ENCODE assay signal across 27 cellular contexts in the genomic region with DNA sequence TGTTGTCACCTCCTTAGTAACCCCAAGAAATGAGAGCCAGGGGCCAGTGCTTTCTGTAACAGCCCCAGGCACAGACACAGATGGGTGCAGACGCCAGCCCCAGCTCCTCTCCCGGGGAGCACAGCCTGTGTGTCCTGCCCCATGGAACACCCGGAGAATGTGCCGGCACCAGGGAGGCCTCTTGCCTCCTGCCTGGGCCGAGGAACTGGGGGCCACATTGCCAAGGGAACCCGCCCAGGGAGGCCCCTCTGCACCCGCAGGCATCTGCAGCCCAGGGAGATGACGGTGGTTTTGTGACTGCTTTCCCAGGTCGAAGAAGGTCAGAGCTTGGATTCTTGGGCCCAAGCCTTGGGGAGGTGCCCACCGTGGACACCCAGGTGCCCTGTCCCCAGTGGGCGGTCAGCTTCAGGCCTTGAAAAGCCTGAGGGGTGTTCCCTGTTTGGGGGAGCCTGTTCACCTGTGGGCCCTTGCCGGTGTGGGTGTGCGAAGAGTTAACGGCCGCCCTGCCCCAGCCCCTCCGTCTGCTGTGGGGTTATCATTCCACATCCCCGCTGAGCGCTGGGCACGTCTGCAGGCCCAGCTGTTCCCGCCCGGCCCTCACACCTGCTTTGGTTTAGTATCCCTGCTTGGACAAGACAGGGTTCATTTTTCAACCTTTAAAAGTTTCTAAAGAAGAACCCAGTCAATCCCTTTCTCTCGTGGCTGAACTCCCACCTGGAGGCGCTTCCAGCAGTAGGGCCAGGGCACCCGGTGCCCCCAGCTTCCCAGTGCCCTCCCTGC.
"Had no signal": no experiment of that assay in that cellular context is flagged by ENCODE, and none has a peak within 500 bp of the region (broad histone marks: within the 10 kb centered on the region; RNA-seq: fewer than 3 reads in every experiment).

No MANE protein-coding gene starts in this region.

- H3K36me3 Mint-ChIP-seq: activated naive CD8-positive, alpha-beta T cell treated with anti-CD3 and anti-CD28 coated beads, Interleukin-2, amount 10 ng/mL, durations not matched to agents 7 days and 5 days had no signal

- ATAC-seq: activated CD8-positive, alpha-beta T cell treated with anti-CD3 and anti-CD28 coated beads, Interleukin-2, amount 10 ng/mL, durations not matched to agents 7 days and 5 days; SK-N-SH treated with all-trans-retinoic acid at 6 μM for 48 hours; WTC11 had no signal

- H3K27ac ChIP-seq: adrenal gland, SJSA1 had no signal

- H3K4me1 Mint-ChIP-seq: activated naive CD8-positive, alpha-beta T cell treated with anti-CD3 and anti-CD28 coated beads, Interleukin-2, amount 10 ng/mL, durations not matched to agents 7 days and 5 days; WTC11 had no signal

- H3K27me3 ChIP-seq: adrenal gland, MG63, SJSA1 had no signal

- H3K9me3 ChIP-seq: adrenal gland, MG63, SJSA1 had no signal

- DNase-seq: activated CD4-positive, alpha-beta T cell treated with anti-CD3 and anti-CD28 coated beads for 48 hours; activated CD4-positive, alpha-beta T cell treated with anti-CD3 and anti-CD28 coated beads, Interleukin-2, amount 50 U/mL, for 4 hours; activated CD4-positive, CD25-positive, alpha-beta regulatory T cell treated with anti-CD3 and anti-CD28 coated beads, Interleukin-2, amount 50 U/mL, for 72 hours; activated CD8-positive, alpha-beta memory T cell treated with anti-CD3 and anti-CD28 coated beads, Interleukin-2, amount 50 U/mL, for 48 hours; activated CD8-positive, alpha-beta T cell treated with anti-CD3 and anti-CD28 coated beads, Interleukin-2, amount 10 ng/mL, durations not matched to agents 7 days and 5 days; activated naive CD4-positive, alpha-beta T cell treated with anti-CD3 and anti-CD28 coated beads, Interleukin-2, amount 50 U/mL, for 16 hours; activated naive CD8-positive, alpha-beta T cell treated with anti-CD3 and anti-CD28 coated beads, Interleukin-2, amount 10 ng/mL, durations not matched to agents 7 days and 5 days; activated T-cell treated with anti-CD3 and anti-CD28 coated beads, Interleukin-2, amount 50 U/mL, for 1 hour; adrenal gland; anterior cingulate cortex; cerebellar nuclear complex; MG63; MV-4-11; NCI-H1092 treated with DMSO at 0.1 percent for 48 hours; NCI-H1417 treated with DMSO at 0.1 percent for 48 hours; NCI-H1694; NCI-H2029; NCI-H2107; NCI-H446; NCI-H526; NCI-H82; Right ventricle myocardium superior; RPMI8226; SW 1271 had no signal

- H3K4me3 ChIP-seq: adrenal gland, MG63, SJSA1 had no signal

- H3K4me1 ChIP-seq: adrenal gland had no signal

- H3K36me3 ChIP-seq: adrenal gland, MG63, SJSA1 had no signal

- H3K4me3 Mint-ChIP-seq: activated CD8-positive, alpha-beta T cell treated with anti-CD3 and anti-CD28 coated beads, Interleukin-2, amount 10 ng/mL, durations not matched to agents 7 days and 5 days; activated naive CD8-positive, alpha-beta T cell treated with anti-CD3 and anti-CD28 coated beads, Interleukin-2, amount 10 ng/mL, durations not matched to agents 7 days and 5 days; WTC11 had no signal

- H3K27ac Mint-ChIP-seq: activated CD8-positive, alpha-beta T cell treated with anti-CD3 and anti-CD28 coated beads, Interleukin-2, amount 10 ng/mL, durations not matched to agents 7 days and 5 days; activated naive CD8-positive, alpha-beta T cell treated with anti-CD3 and anti-CD28 coated beads, Interleukin-2, amount 10 ng/mL, durations not matched to agents 7 days and 5 days; WTC11 had no signal
